Comparison of ENCODE assay signal across 18 cellular contexts in the genomic region with DNA sequence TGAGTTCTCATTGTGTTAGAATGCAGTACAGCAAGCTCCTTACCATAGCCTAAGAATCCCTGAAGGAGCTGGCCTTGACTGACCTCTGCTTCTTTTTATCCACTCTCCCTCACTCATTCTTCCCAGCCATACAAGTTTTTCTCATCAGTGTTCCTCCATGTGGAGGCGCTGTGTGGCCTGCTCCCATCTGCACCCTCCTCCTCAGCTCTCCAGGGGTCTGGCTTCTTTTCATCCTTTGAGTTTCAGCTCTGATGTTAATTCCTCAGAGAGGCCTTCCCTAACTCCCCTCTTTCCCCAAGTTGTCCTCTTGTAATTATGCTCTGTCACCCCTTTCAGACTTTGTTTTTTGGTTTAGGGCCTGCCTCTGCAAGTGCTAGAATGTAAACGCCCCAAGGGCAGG.
A peak's percentile ranks its signal among the peaks of the same experiment; 100 is the strongest.
DNase-seq lines count a peak whose midpoint lies in the region; ATAC-seq and TF ChIP-seq lines count a peak whose summit lies in the region.
"Had no signal": no experiment of that assay in that cellular context is flagged by ENCODE, and none has a peak within 500 bp of the region (broad histone marks: within the 10 kb centered on the region; RNA-seq: fewer than 3 reads in every experiment).

No MANE protein-coding gene starts in this region.

- no peak overlapping the region for H2BK120ac ChIP-seq in IMR-90 (ENCODE audit: low read depth, low read length)

- H3F3A ChIP-seq in SK-N-SH (replicated peaks; ENCODE audit: insufficient read depth) = peaks cover 33% of the 10 kb centered on the region

- no peak overlapping the region for H2AK5ac ChIP-seq in IMR-90 (ENCODE audit: low read depth, low read length)

- no peak for TF ChIP-seq EP300 in SK-N-SH (IDR thresholded peaks at IDR 0.05; ENCODE audit: borderline replicate concordance in 1 of 2, low read depth in 1 of 2, low read length in 1 of 2)

- H3K4ac ChIP-seq in IMR-90 (ENCODE audit: low read depth, low read length) = no peak overlapping the region

- H3K79me2 ChIP-seq in mammary epithelial cell (ENCODE audit: insufficient read depth, low read length) (no peaks in the 10 kb centered on the region), SK-N-SH (ENCODE audit: insufficient read depth) (no peaks in the 10 kb centered on the region)

- no peaks in the 10 kb centered on the region for H3K9me2 ChIP-seq in SK-N-SH

- CTCF ChIA-PET in AG04450 (lab: Charles Lee) = interaction anchor here (0.5 to 1.5 kb wide), 2 partner anchors 100 to 183 kb away, joined by 3 to 7 read pairs; no protein-coding TSS in a partner anchor
- CTCF ChIA-PET in IMR-90 (lab: Yijun Ruan, JAX) = interaction anchor here (0.6 to 1.6 kb wide), 4 partner anchors 10 to 99 kb away, joined by 3 to 7 read pairs (median 4); no protein-coding TSS in a partner anchor
- CTCF ChIA-PET in mammary epithelial cell (lab: Charles Lee; ENCODE audit: low non-redundant PET) = no interaction called here
- CTCF ChIA-PET in SK-N-SH (lab: Yijun Ruan, JAX) = interaction anchor here (1.0 to 1.1 kb wide), 3 partner anchors 8 to 251 kb away, joined by 3 read pairs; no protein-coding TSS in a partner anchor
- CTCF ChIA-PET in activated CD4-positive, alpha-beta memory T cell treated with anti-CD3 and anti-CD28 coated beads, Interleukin-2, amount 10 ng/mL, durations not matched to agents 7 days and 5 days (lab: Charles Lee) = interaction anchor here (1.2 kb wide), 1 partner anchor 31 kb away, joined by 3 read pairs; no protein-coding TSS in a partner anchor

- H3K4me1 Mint-ChIP-seq in activated CD4-positive, alpha-beta memory T cell treated with anti-CD3 and anti-CD28 coated beads, Interleukin-2, amount 10 ng/mL, durations not matched to agents 7 days and 5 days = no peaks in the 10 kb centered on the region

- no peak overlapping the region for H4K8ac ChIP-seq in IMR-90 (ENCODE audit: low read depth in 2 of 2, low read length in 2 of 2)

- peaks cover 25% of the 10 kb centered on the region; the same call in 1 of the 2 replicates for H4K20me1 ChIP-seq in IMR-90 (ENCODE audit: insufficient read depth, low read length)
- no peaks in the 10 kb centered on the region for H4K20me1 ChIP-seq in mammary epithelial cell (ENCODE audit: insufficient read depth, low read length)
- H4K20me1 ChIP-seq in SK-N-SH (ENCODE audit: insufficient read depth) = no peaks in the 10 kb centered on the region

- peaks cover 16 to 44% of the 10 kb centered on the region in 2 experiments for H3K79me1 ChIP-seq in IMR-90 (ENCODE audit: low read depth in 1 of 2, low read length in 2 of 2)

- TF ChIP-seq RAD21 in IMR-90 (IDR thresholded peaks at IDR 0.05; ENCODE audit: low read length) (no peak), SK-N-SH (IDR thresholded peaks at IDR 0.05; ENCODE audit: low read length) (no peak)

- H4K5ac ChIP-seq in IMR-90 (ENCODE audit: low read depth, low read length) = no peak overlapping the region

- H3K9ac ChIP-seq in IMR-90 (ENCODE audit: low read depth, low read length) (no peak overlapping the region), mammary epithelial cell (ENCODE audit: insufficient read depth, low read length) (no peak overlapping the region), SK-N-SH (no peak overlapping the region)

- no peak overlapping the region for H3K56ac ChIP-seq in IMR-90 (ENCODE audit: extremely low read depth, insufficient read depth, low read length)

- BruUV-seq in IMR-90 (replicated peaks; lab: Mats Ljungman, UMichigan) = no TSS peak
- BruUV-seq in mammary epithelial cell (replicated peaks; lab: Mats Ljungman, UMichigan) = no TSS peak

- H2AFZ ChIP-seq in IMR-90 (replicated peaks; ENCODE audit: low read length, poor library complexity) (no peak overlapping the region), mammary epithelial cell (ENCODE audit: low read depth, low read length) (no peak overlapping the region), SK-N-SH (ENCODE audit: low read depth) (no peak overlapping the region)

- DNase-seq in AG04450 (ENCODE audit: low read depth, low spot score) (no peak), IMR-90 (no peak), mammary epithelial cell (no peak), iPS-NIHi7 (ENCODE audit: extremely low spot score) (peak; percentile 58), SK-N-SH (no peak), Ammon's horn (ENCODE audit: low spot score) (no peak)
- DNase-seq in activated CD4-positive, alpha-beta memory T cell treated with anti-CD3 and anti-CD28 coated beads, Interleukin-2, amount 10 ng/mL, durations not matched to agents 7 days and 5 days = no peak
- DNase-seq: activated T-cell treated with anti-CD3 and anti-CD28 coated beads, Interleukin-2, amount 50 U/mL, for 72 hours; CD8-positive, alpha-beta T cell; DMS79 treated with DMSO at 0.1 percent for 48 hours; mucosa of descending colon; NCI-H1436; NCI-H2171; NCI-H526 treated with DMSO at 0.1 percent for 48 hours; SHP77 had no signal

- H3K27me3 Mint-ChIP-seq in activated CD4-positive, alpha-beta memory T cell treated with anti-CD3 and anti-CD28 coated beads, Interleukin-2, amount 10 ng/mL, durations not matched to agents 7 days and 5 days = no peaks in the 10 kb centered on the region
- H3K27me3 Mint-ChIP-seq: dendritic cell treated with granulocyte-macrophage colony-stimulating factor and Interleukin-4, amounts not matched to agents 40 ng/mL and 50 ng/mL, for 4 days had no signal

- H3K18ac ChIP-seq in IMR-90 (ENCODE audit: low read depth, low read length) = no peak overlapping the region

- H3K36me3 ChIP-seq in IMR-90 (ENCODE audit: control insufficient read depth, insufficient read depth, low read length) (peaks cover 18% of the 10 kb centered on the region), mammary epithelial cell (ENCODE audit: insufficient read depth, low read length) (no peaks in the 10 kb centered on the region), SK-N-SH (replicated peaks in 1 of 2; ENCODE audit: control insufficient read depth in 1 of 2, insufficient read depth in 2 of 2, low read length in 1 of 2) (peaks cover 24 to 33% of the 10 kb centered on the region in 2 experiments)

- dilution Hi-C loops in IMR-90 (cut with HindIII; ENCODE audit: low sequenced_read_pairs, unreplicated experiment) (no loop called here), mammary epithelial cell (cut with HindIII; ENCODE audit: low sequenced_read_pairs) (loop anchor here (5.0 to 25.0 kb wide), 2 partner anchors 70 to 305 kb away; no protein-coding TSS in a partner anchor)

- no peak for TF ChIP-seq CTCF in AG04450 (IDR thresholded peaks at IDR 0.05; ENCODE audit: low read depth, low read length)
- TF ChIP-seq CTCF in IMR-90 (conservative IDR thresholded peaks at IDR 0.05; ENCODE audit: low read depth, low read length) = peak; percentile 9; the same call in 1 of the 2 replicates
- TF ChIP-seq CTCF in mammary epithelial cell (conservative IDR thresholded peaks at IDR 0.05 in 1 of 2, IDR thresholded peaks at IDR 0.05 in 1 of 2; ENCODE audit: extremely low read depth in 1 of 2, insufficient read depth in 1 of 2, low read depth in 1 of 2, low read length in 2 of 2) = peak in 1 of 2 donors; percentile 17
- TF ChIP-seq CTCF in SK-N-SH (IDR thresholded peaks at IDR 0.05) = no peak; the same call in 1 of the 2 replicates

- no peak overlapping the region for H2BK15ac ChIP-seq in IMR-90 (ENCODE audit: low read depth, low read length)

- in situ Hi-C loops in IMR-90 (cut with MboI; ENCODE audit: low sequenced_read_pairs) (no loop called here), mammary epithelial cell (cut with MboI; ENCODE audit: low sequenced_read_pairs in 2 of 2) (no loop called here)

- H3K9me3 ChIP-seq in AG04450 (ENCODE audit: control insufficient read depth, insufficient read depth, low read length) (no peaks in the 10 kb centered on the region), IMR-90 (ENCODE audit: control insufficient read depth, insufficient read depth, low read length) (no peaks in the 10 kb centered on the region), mammary epithelial cell (replicated peaks; ENCODE audit: insufficient read depth, low read length) (peaks cover 3% of the 10 kb centered on the region), SK-N-SH (no peaks in the 10 kb centered on the region)
- H3K9me3 ChIP-seq: mucosa of descending colon had no signal

- peaks cover 13% of the 10 kb centered on the region; the same call in 1 of the 2 replicates for H3K9me1 ChIP-seq in IMR-90 (ENCODE audit: insufficient read depth, low read length)

- intact Hi-C loops in IMR-90 (cut with micrococcal nuclease) = no loop called here
- intact Hi-C loops in mammary epithelial cell (cut with micrococcal nuclease) = no loop called here

- no peaks in the 10 kb centered on the region for H3K27me3 ChIP-seq in AG04450 (ENCODE audit: control insufficient read depth, insufficient read depth, low read length)
- no peaks in the 10 kb centered on the region for H3K27me3 ChIP-seq in IMR-90 (ENCODE audit: control insufficient read depth, insufficient read depth, low read length)
- H3K27me3 ChIP-seq in mammary epithelial cell (ENCODE audit: insufficient read depth, low read length) = no peaks in the 10 kb centered on the region
- no peaks in the 10 kb centered on the region for H3K27me3 ChIP-seq in SK-N-SH (ENCODE audit: insufficient read depth)

- no peak overlapping the region for H2BK5ac ChIP-seq in IMR-90 (ENCODE audit: low read depth, low read length, poor library complexity, severe bottlenecking)

- H4K91ac ChIP-seq in IMR-90 (ENCODE audit: insufficient read depth, low read depth, low read length) = no peak overlapping the region

- H3K27ac ChIP-seq in AG04450 (ENCODE audit: low read depth, low read length) (peak overlapping the region; percentile 22), IMR-90 (ENCODE audit: insufficient read depth, low read length) (no peak overlapping the region), mammary epithelial cell (ENCODE audit: insufficient read depth, low read depth, low read length) (no peak overlapping the region), SK-N-SH (ENCODE audit: low read depth in 2 of 2, low read length in 1 of 2) (no peak overlapping the region)

- H3K4me3 ChIP-seq in AG04450 (ENCODE audit: low read depth, low read length) = no peak overlapping the region
- H3K4me3 ChIP-seq in IMR-90 (ENCODE audit: insufficient read depth, low read depth, low read length) = no peak overlapping the region
- H3K4me3 ChIP-seq in mammary epithelial cell (replicated peaks in 1 of 3; ENCODE audit: insufficient read depth in 1 of 3, low read depth in 2 of 3, low read length in 3 of 3) = no peak overlapping the region
- H3K4me3 ChIP-seq in SK-N-SH (ENCODE audit: low read depth in 2 of 2, low read length in 1 of 2) = no peak overlapping the region
- H3K4me3 ChIP-seq: mucosa of descending colon had no signal

- POLR2A ChIA-PET in AG04450 (lab: Yijun Ruan, JAX) = no interaction called here
- POLR2A ChIA-PET in IMR-90 (lab: Charles Lee; ENCODE audit: unreplicated experiment) = no interaction called here
- POLR2A ChIA-PET in SK-N-SH (lab: Yijun Ruan, JAX) = no interaction called here
- POLR2A ChIA-PET in activated CD4-positive, alpha-beta memory T cell treated with anti-CD3 and anti-CD28 coated beads, Interleukin-2, amount 10 ng/mL, durations not matched to agents 7 days and 5 days (lab: Charles Lee) = no interaction called here

- H3K4me2 ChIP-seq in IMR-90 (ENCODE audit: low read depth, low read length) (no peak overlapping the region), mammary epithelial cell (ENCODE audit: insufficient read depth, low read depth, low read length) (peak overlapping the region; percentile 5), SK-N-SH (no peak overlapping the region)

- WGBS in IMR-90 (ENCODE audit: extremely low coverage in 2 of 2, insufficient read length in 1 of 2), 2 experiments = 71% methylated on average over 1 of the region's 2 CpGs; no CpG with 5 or more reads in 1 of the 2 experiments
- WGBS in mammary epithelial cell (ENCODE audit: low coverage, missing lambda C conversion rate) = 97% methylated on average over 2 of the region's 2 CpGs
- 98% methylated on average over 2 of the region's 2 CpGs for WGBS in SK-N-SH (ENCODE audit: low lambda C conversion rate)

- no peaks in the 10 kb centered on the region for H3K9me3 Mint-ChIP-seq in activated CD4-positive, alpha-beta memory T cell treated with anti-CD3 and anti-CD28 coated beads, Interleukin-2, amount 10 ng/mL, durations not matched to agents 7 days and 5 days
- H3K9me3 Mint-ChIP-seq: activated naive CD4-positive, alpha-beta T cell treated with anti-CD3 and anti-CD28 coated beads, Interleukin-2, amount 50 U/mL, for 72 hours; activated T-cell treated with anti-CD3 and anti-CD28 coated beads, Interleukin-2, amount 50 U/mL, for 72 hours; CD8-positive, alpha-beta T cell; dendritic cell treated with granulocyte-macrophage colony-stimulating factor and Interleukin-4, amounts not matched to agents 40 ng/mL and 50 ng/mL, for 4 days had no signal

- no peak overlapping the region for H3K23ac ChIP-seq in IMR-90 (ENCODE audit: low read depth, low read length)

- no peak overlapping the region for H2BK20ac ChIP-seq in IMR-90 (ENCODE audit: low read depth, low read length)

- H3K27ac Mint-ChIP-seq in activated CD4-positive, alpha-beta memory T cell treated with anti-CD3 and anti-CD28 coated beads, Interleukin-2, amount 10 ng/mL, durations not matched to agents 7 days and 5 days = no peak overlapping the region
- H3K27ac Mint-ChIP-seq: activated T-cell treated with anti-CD3 and anti-CD28 coated beads, Interleukin-2, amount 50 U/mL, for 72 hours; CD8-positive, alpha-beta T cell; dendritic cell treated with granulocyte-macrophage colony-stimulating factor and Interleukin-4, amounts not matched to agents 40 ng/mL and 50 ng/mL, for 4 days had no signal

- no peak overlapping the region for H3K4me3 Mint-ChIP-seq in activated CD4-positive, alpha-beta memory T cell treated with anti-CD3 and anti-CD28 coated beads, Interleukin-2, amount 10 ng/mL, durations not matched to agents 7 days and 5 days
- H3K4me3 Mint-ChIP-seq: activated T-cell treated with anti-CD3 and anti-CD28 coated beads, Interleukin-2, amount 50 U/mL, for 72 hours; CD8-positive, alpha-beta T cell; dendritic cell treated with granulocyte-macrophage colony-stimulating factor and Interleukin-4, amounts not matched to agents 40 ng/mL and 50 ng/mL, for 4 days had no signal

- peak overlapping the region; percentile 15 for H2AK9ac ChIP-seq in IMR-90 (replicated peaks; ENCODE audit: low read depth, low read length, poor library complexity)

- ATAC-seq in IMR-90 (ENCODE audit: low read depth) = no peak
- no peak for ATAC-seq in HG03571 (IDR thresholded peaks at IDR 0.05; ENCODE audit: unreplicated experiment)
- ATAC-seq: activated naive CD4-positive, alpha-beta T cell treated with anti-CD3 and anti-CD28 coated beads, Interleukin-2, amount 50 U/mL, for 72 hours; activated T-cell treated with anti-CD3 and anti-CD28 coated beads, Interleukin-2, amount 50 U/mL, for 72 hours; CD8-positive, alpha-beta T cell; mucosa of descending colon had no signal

- no peak for TF ChIP-seq POLR2A in IMR-90 (IDR thresholded peaks at IDR 0.05; ENCODE audit: low read depth, low read length)

- H3K36me3 Mint-ChIP-seq in activated CD4-positive, alpha-beta memory T cell treated with anti-CD3 and anti-CD28 coated beads, Interleukin-2, amount 10 ng/mL, durations not matched to agents 7 days and 5 days (ENCODE audit: low read depth) = no peaks in the 10 kb centered on the region
- H3K36me3 Mint-ChIP-seq: activated naive CD4-positive, alpha-beta T cell treated with anti-CD3 and anti-CD28 coated beads, Interleukin-2, amount 50 U/mL, for 72 hours had no signal

- no peak overlapping the region for H3K14ac ChIP-seq in IMR-90 (replicated peaks; ENCODE audit: low read depth, low read length)

- H3K4me1 ChIP-seq in IMR-90 (ENCODE audit: control insufficient read depth, insufficient read depth, low read length) = peaks cover 6% of the 10 kb centered on the region; the same call in 1 of the 2 replicates
- peaks cover 30% of the 10 kb centered on the region for H3K4me1 ChIP-seq in mammary epithelial cell (ENCODE audit: insufficient read depth, low read length)
- H3K4me1 ChIP-seq in SK-N-SH (ENCODE audit: control insufficient read depth in 1 of 2, insufficient read depth in 2 of 2, low read depth in 1 of 2, low read length in 1 of 2) = no peaks in the 10 kb centered on the region; a peak in 1 of 4 replicates
